23 cellular contexts compared by ENCODE assay signal in genomic region chr1:67723126-67723525, GRCh38. TPM values are rescaled to one million over a fixed set of nuclear protein-coding genes. Genes with fewer than 3 reads are reported as not detected.
A peak's percentile ranks its signal among the peaks of the same experiment; 100 is the strongest.
DNase-seq lines count a peak whose midpoint lies in the region; ATAC-seq, FAIRE-seq and TF ChIP-seq lines count a peak whose summit lies in the region.
"Had no signal": no experiment of that assay in that cellular context is flagged by ENCODE, and none has a peak within 500 bp of the region (broad histone marks: within the 10 kb centered on the region; RNA-seq: fewer than 3 reads in every experiment).

No MANE protein-coding gene starts in this region.

- TF ChIP-seq CTCF in heart left ventricle (IDR thresholded peaks at IDR 0.05) (no peak), right atrium auricular region (IDR thresholded peaks at IDR 0.05) (no peak), K562 (IDR thresholded peaks at IDR 0.05 in 2 of 3, conservative IDR thresholded peaks at IDR 0.05 in 1 of 3; ENCODE audit: insufficient read depth in 2 of 3, low read depth in 1 of 3, low read length in 3 of 3) (no peak), kidney (IDR thresholded peaks at IDR 0.05; ENCODE audit: borderline replicate concordance, extremely low read depth, insufficient read depth) (no peak), thoracic aorta (IDR thresholded peaks at IDR 0.05) (no peak), colonic mucosa (IDR thresholded peaks at IDR 0.05) (no peak)

- TF ChIP-seq RAD21 in K562 (CRISPR knock-in tag; conservative IDR thresholded peaks at IDR 0.05 in 1 of 2, IDR thresholded peaks at IDR 0.05 in 1 of 2): no peak

- no peak for ATAC-seq in heart left ventricle
- ATAC-seq in K562: peak; percentile 30; the same call in 2 of the 3 replicates
- ATAC-seq in thoracic aorta (ENCODE audit: insufficient number of reproducible peaks, low FRiP score, low read depth): no peak
- no peak for ATAC-seq in GM19452 (IDR thresholded peaks at IDR 0.05; ENCODE audit: unreplicated experiment)
- ATAC-seq: natural killer cell had no signal

- in situ Hi-C loops in K562 (cut with MboI): no loop called here

- 56 to 71% (median 68%) methylated on average over 1 of the region's 1 CpG for WGBS in heart left ventricle, 4 donors
- 0% methylated on average over 1 of the region's 1 CpG for WGBS in K562 (ENCODE audit: insufficient coverage, low coverage, missing lambda C conversion rate)

- peak overlapping the region; percentile 80 for H2AFZ ChIP-seq in K562 (ENCODE audit: low read depth, low read length)

- POLR2A ChIA-PET in K562 (lab: Yijun Ruan, JAX): interaction anchor here (0.6 to 1.2 kb wide), 3 partner anchors 11 to 36 kb away, joined by 3 to 4 read pairs (median 3); no protein-coding TSS in a partner anchor

- no peak for FAIRE-seq in K562 (lab: Jason Lieb, UNC)
- no peak for FAIRE-seq in kidney (lab: Jason Lieb, UNC)
- FAIRE-seq: pancreas had no signal

- H3K4me3 ChIP-seq in heart left ventricle (no peak overlapping the region), right atrium auricular region (no peak overlapping the region), K562 (no peak overlapping the region), kidney (ENCODE audit: low read length in 2 of 2) (no peak overlapping the region), thoracic aorta (no peak overlapping the region), colonic mucosa (no peak overlapping the region)
- H3K4me3 ChIP-seq in effector memory CD4-positive, alpha-beta T cell (ENCODE audit: insufficient read depth, low read depth, low read length, poor library complexity, severe bottlenecking): no peak overlapping the region
- H3K4me3 ChIP-seq: HAP-1, pancreas had no signal

- H3K36me3 ChIP-seq in heart left ventricle (no peaks in the 10 kb centered on the region), right atrium auricular region (no peaks in the 10 kb centered on the region), K562 (ENCODE audit: control insufficient read depth, insufficient read depth, low read length) (no peaks in the 10 kb centered on the region), kidney (ENCODE audit: control insufficient read depth in 1 of 2, insufficient read depth in 2 of 2, low read length in 2 of 2) (no peaks in the 10 kb centered on the region), thoracic aorta (no peaks in the 10 kb centered on the region), colonic mucosa (no peaks in the 10 kb centered on the region)
- no peaks in the 10 kb centered on the region for H3K36me3 ChIP-seq in effector memory CD4-positive, alpha-beta T cell (ENCODE audit: control insufficient read depth, insufficient read depth, low read length)
- H3K36me3 ChIP-seq: HAP-1, pancreas had no signal

- H3K27ac ChIP-seq in heart left ventricle: peak overlapping the region in 11 of 12 donors; percentile 26 to 74 (median 63)
- no peak overlapping the region for H3K27ac ChIP-seq in right atrium auricular region
- peak overlapping the region; percentile 49; the same call in 2 of the 3 replicates for H3K27ac ChIP-seq in K562 (ENCODE audit: extremely low read depth, low read depth, low read length)
- H3K27ac ChIP-seq in kidney (ENCODE audit: low read depth in 2 of 2, low read length in 2 of 2): peak overlapping the region; percentile 72 to 76
- H3K27ac ChIP-seq in thoracic aorta: peak overlapping the region; percentile 46 to 80
- no peak overlapping the region for H3K27ac ChIP-seq in effector memory CD4-positive, alpha-beta T cell (ENCODE audit: insufficient read depth, low read length, poor library complexity, severe bottlenecking)
- no peak overlapping the region for H3K27ac ChIP-seq in colonic mucosa
- H3K27ac ChIP-seq: RWPE1 had no signal

- H3K9me3 ChIP-seq in heart left ventricle: no peaks in the 10 kb centered on the region
- no peaks in the 10 kb centered on the region for H3K9me3 ChIP-seq in right atrium auricular region
- no peaks in the 10 kb centered on the region for H3K9me3 ChIP-seq in K562 (replicated peaks; ENCODE audit: control insufficient read depth, insufficient read depth, low read depth, low read length)
- H3K9me3 ChIP-seq in kidney (ENCODE audit: control insufficient read depth in 1 of 2, low read length in 2 of 2): no peaks in the 10 kb centered on the region
- no peaks in the 10 kb centered on the region for H3K9me3 ChIP-seq in thoracic aorta
- no peaks in the 10 kb centered on the region for H3K9me3 ChIP-seq in effector memory CD4-positive, alpha-beta T cell (ENCODE audit: control insufficient read depth, low read length)
- H3K9me3 ChIP-seq in colonic mucosa: no peaks in the 10 kb centered on the region
- H3K9me3 ChIP-seq: HAP-1, pancreas had no signal

- no peaks in the 10 kb centered on the region for H3K79me2 ChIP-seq in K562 (ENCODE audit: control insufficient read depth, insufficient read depth, low read length)

- no peaks in the 10 kb centered on the region for H4K20me1 ChIP-seq in K562 (replicated peaks; ENCODE audit: control insufficient read depth, insufficient read depth, low read length)

- H3K4me1 ChIP-seq in heart left ventricle: peaks cover 11 to 55% (median 35%) of the 10 kb centered on the region in 12 donors
- peaks cover 0 to 36% of the 10 kb centered on the region in 2 donors for H3K4me1 ChIP-seq in right atrium auricular region
- H3K4me1 ChIP-seq in K562 (replicated peaks in 1 of 2; ENCODE audit: control insufficient read depth in 2 of 2, insufficient read depth in 2 of 2, low read length in 2 of 2): peaks cover 7 to 34% of the 10 kb centered on the region in 2 experiments; a peak in 3 of 5 replicates
- H3K4me1 ChIP-seq in kidney (ENCODE audit: control insufficient read depth in 1 of 2, insufficient read depth in 1 of 2, low read depth in 1 of 2, low read length in 2 of 2): peaks cover 26 to 40% of the 10 kb centered on the region in 2 donors
- H3K4me1 ChIP-seq in thoracic aorta (ENCODE audit: control insufficient read depth in 1 of 2, low read depth in 2 of 2): peaks cover 36 to 53% of the 10 kb centered on the region in 2 donors
- no peaks in the 10 kb centered on the region for H3K4me1 ChIP-seq in effector memory CD4-positive, alpha-beta T cell (ENCODE audit: control insufficient read depth, insufficient read depth, low read length, poor library complexity, severe bottlenecking)
- no peaks in the 10 kb centered on the region for H3K4me1 ChIP-seq in colonic mucosa

- CTCF ChIA-PET in K562 (lab: Yijun Ruan, JAX; ENCODE audit: low intra/inter-chr PET ratio): no interaction called here

- no peaks in the 10 kb centered on the region for H3K9me1 ChIP-seq in K562 (ENCODE audit: control insufficient read depth, insufficient read depth, low read length)

- H3K9ac ChIP-seq in K562 (ENCODE audit: insufficient read depth in 1 of 2, low read depth in 2 of 2, low read length in 2 of 2): 0 out of 4 replicates have a peak overlapping the region, but pooled peaks of 1 of the 2 experiments have one; percentile 8
- H3K9ac ChIP-seq in kidney (ENCODE audit: low read length in 2 of 2): peak overlapping the region in 1 of 2 donors; percentile 28
- no peak overlapping the region for H3K9ac ChIP-seq in colonic mucosa (ENCODE audit: low read depth in 2 of 2, low read length in 2 of 2)

- no peak for TF ChIP-seq EP300 in K562 (IDR thresholded peaks at IDR 0.05; ENCODE audit: low read length)

- BruUV-seq in K562 (replicated peaks; lab: Mats Ljungman, UMichigan): no TSS peak

- H3K27me3 ChIP-seq in heart left ventricle (no peaks in the 10 kb centered on the region), right atrium auricular region (no peaks in the 10 kb centered on the region), K562 (ENCODE audit: control insufficient read depth in 2 of 2, insufficient read depth in 2 of 2, low read length in 2 of 2) (no peaks in the 10 kb centered on the region), thoracic aorta (replicated peaks; ENCODE audit: insufficient read depth) (no peaks in the 10 kb centered on the region), colonic mucosa (no peaks in the 10 kb centered on the region)
- H3K27me3 ChIP-seq in effector memory CD4-positive, alpha-beta T cell (replicated peaks; ENCODE audit: control insufficient read depth, insufficient read depth, low read length, poor library complexity, severe bottlenecking): no peaks in the 10 kb centered on the region
- H3K27me3 ChIP-seq: pancreas had no signal

- TF ChIP-seq POLR2A in heart left ventricle (IDR thresholded peaks at IDR 0.05) (no peak), K562 (conservative IDR thresholded peaks at IDR 0.05) (no peak)

- intact Hi-C loops in heart left ventricle (cut with DNase I): loop anchor here in 6 of 10 donors (5.0 kb wide), 1 partner anchor 36 kb away; the partner anchor contains the start of gene GADD45A (in 6 of the 6)
- intact Hi-C loops in K562 (cut with micrococcal nuclease): no loop called here
- intact Hi-C loops in kidney (cut with DNase I): no loop called here
- intact Hi-C loops in colonic mucosa (cut with DNase I): loop anchor here (5.0 kb wide), 1 partner anchor 499 kb away; no protein-coding TSS in a partner anchor

- no peak for DNase-seq in heart left ventricle
- DNase-seq in right atrium auricular region (ENCODE audit: low spot score): no peak
- no peak for DNase-seq in K562 (ENCODE audit: extremely low read depth in 1 of 4, low spot score in 3 of 4)
- no peak for DNase-seq in kidney
- no peak for DNase-seq in thoracic aorta (ENCODE audit: low spot score)
- DNase-seq in effector memory CD4-positive, alpha-beta T cell: no peak
- DNase-seq in colonic mucosa: no peak
- DNase-seq: 8988T; activated CD4-positive, alpha-beta T cell treated with anti-CD3 and anti-CD28 coated beads for 1 hour; activated CD8-positive, alpha-beta memory T cell treated with anti-CD3 and anti-CD28 coated beads for 24 hours; activated T-cell treated with anti-CD3 and anti-CD28 coated beads, Interleukin-2, amount 50 U/mL, for 48 hours; aorta; COR-L47; endodermal cell; natural killer cell; NCI-H1092 treated with DMSO at 0.1 percent for 48 hours; NCI-H2081; NCI-H510A; pancreas; SW 1271 had no signal

- no peak overlapping the region for H3K4me2 ChIP-seq in K562 (ENCODE audit: insufficient read depth, low read length)

RNA-seq across cellular contexts. Expression of gene GADD45A, which starts 38.1 kb away (rescaled TPM):
- 100 to 1,000 TPM in 1 of 9 donors, 10 to 100 TPM in 8; 26.5 to 119 (median 45.8) TPM for total RNA-seq in heart left ventricle
- 10 to 100 TPM; 35.7 to 57.3 TPM for polyA plus RNA-seq in heart left ventricle
- total RNA-seq in right atrium auricular region: 10 to 100 TPM; 25.3 to 26.6 TPM
- total RNA-seq in K562 (2011; cell fraction: chromatin; rRNA removed; ENCODE audit: low replicate concordance): 90.8 and 102 TPM in 2 replicates
- total RNA-seq in K562 (2011; cell fraction: nucleolus; rRNA removed): 107 and 116 TPM in 2 replicates
- 70.0 and 72.2 TPM in 2 replicates for total RNA-seq in K562 (2011; cell fraction: nucleoplasm; rRNA removed)
- total RNA-seq in K562 (2014; rRNA removed): 124 and 128 TPM in 2 replicates
- total RNA-seq in K562 (2014; rRNA removed; fragmentation: Illumina TruSeq; extraction: Trizol): 47.2 and 53.9 TPM in 2 replicates
- total RNA-seq in K562 (2015; rRNA removed; fragmentation: Illumina TruSeq; extraction: Trizol): 35.6 and 36.3 TPM in 2 replicates
- total RNA-seq in K562 (2021): 131 and 156 TPM in 2 replicates
- polyA plus RNA-seq in K562 (2011; rRNA removed): 62.1 and 67.7 TPM in 2 replicates
- polyA plus RNA-seq in K562 (2011; cell fraction: cytosol; rRNA removed): 70.5 and 81.1 TPM in 2 replicates
- polyA plus RNA-seq in K562 (2011; cell fraction: nucleus; rRNA removed): 121 and 179 TPM in 2 replicates
- 105 and 115 TPM in 2 replicates for polyA plus RNA-seq in K562 (2012)
- 70.7 and 71.9 TPM in 2 replicates for polyA plus RNA-seq in K562 (2014; fragmentation: Illumina TruSeq; extraction: Trizol)
- 10 to 100 TPM; 21.3 to 22.4 TPM for polyA plus RNA-seq in K562 (2014; fragmentation: Nextera tagmentation; extraction: Ambion mirVana)
- polyA plus RNA-seq in K562 (2014; rRNA removed): 118 and 142 TPM in 2 replicates
- 20.1 and 28.5 TPM in 2 replicates for polyA minus RNA-seq in K562 (2011; rRNA and poly(A)+ RNA removed)
- polyA minus RNA-seq in K562 (2011; cell fraction: cytosol; rRNA and poly(A)+ RNA removed): 39.4 and 64.1 TPM in 2 replicates
- polyA minus RNA-seq in K562 (2011; cell fraction: nucleus; rRNA and poly(A)+ RNA removed): 113 and 146 TPM in 2 replicates
- total RNA-seq in kidney: 85.6 TPM
- 218 TPM for polyA plus RNA-seq in kidney (ENCODE audit: insufficient read depth, low read depth, low replicate concordance)
- total RNA-seq in thoracic aorta: 100 to 1,000 TPM; 227 to 262 TPM
- total RNA-seq in colonic mucosa: 10 to 100 TPM; 29.0 to 29.4 TPM

Comparison
In these comparisons a context has a peak if more than half of its experiments do, and no peak if none do; other contexts are left out.
1. H3K27ac ChIP-seq: peak in heart left ventricle (11 of 12), K562 (single experiment), kidney (2 of 2) and thoracic aorta (2 of 2); none in right atrium auricular region (0 of 2), effector memory CD4-positive, alpha-beta T cell (single experiment) and colonic mucosa (single experiment).
2. intact Hi-C loops: an anchor here in heart left ventricle (5.0 kb wide) and colonic mucosa (5.0 kb wide); none called in K562 and kidney.